In genomic region chr4:57147335-57148060, GRCh38 we compare ENCODE assay signal across 20 cellular contexts. TPM values are rescaled to one million over a fixed set of nuclear protein-coding genes. Genes with fewer than 3 reads are reported as not detected.
DNase-seq lines count a peak whose midpoint lies in the region; FAIRE-seq and TF ChIP-seq lines count a peak whose summit lies in the region.
"Had no signal": no experiment of that assay in that cellular context is flagged by ENCODE, and none has a peak within 500 bp of the region (broad histone marks: within the 10 kb centered on the region; RNA-seq: fewer than 3 reads in every experiment).

No MANE protein-coding gene starts in this region.

- no peaks in the 10 kb centered on the region for H3K9me1 ChIP-seq in keratinocyte (ENCODE audit: control insufficient read depth, extremely low read depth, insufficient read depth, low read length)

- H2AFZ ChIP-seq in keratinocyte (ENCODE audit: control insufficient read depth, low read length), result no peak overlapping the region

- H3K4me1 ChIP-seq in keratinocyte (ENCODE audit: control insufficient read depth, extremely low read depth, insufficient read depth, low read length), result peaks cover 16% of the 10 kb centered on the region
- H3K4me1 ChIP-seq in Caco-2, result peaks cover 11% of the 10 kb centered on the region; the same call in 1 of the 2 replicates
- H3K4me1 ChIP-seq: spleen had no signal

- CTCF ChIA-PET in Caco-2 (lab: Charles Lee), result no interaction called here

- intact Hi-C loops in Caco-2 (cut with micrococcal nuclease; ENCODE audit: unreplicated experiment), result no loop called here

- POLR2A ChIA-PET in Caco-2 (lab: Charles Lee), result no interaction called here

- no peaks in the 10 kb centered on the region for H3K36me3 ChIP-seq in brain microvascular endothelial cell (replicated peaks)
- no peaks in the 10 kb centered on the region for H3K36me3 ChIP-seq in keratinocyte (ENCODE audit: control insufficient read depth in 2 of 2, extremely low read depth in 1 of 2, insufficient read depth in 2 of 2, low read length in 2 of 2)
- H3K36me3 ChIP-seq in Caco-2 (ENCODE audit: control insufficient read depth, insufficient read depth, low read length), result no peaks in the 10 kb centered on the region
- H3K36me3 ChIP-seq: neutrophil, spleen had no signal

- H3K9me3 ChIP-seq in keratinocyte (ENCODE audit: control insufficient read depth, low read depth, low read length) (no peaks in the 10 kb centered on the region), Caco-2 (no peaks in the 10 kb centered on the region)
- H3K9me3 ChIP-seq: neutrophil, spleen had no signal

- no peaks in the 10 kb centered on the region for H3K36me3 Mint-ChIP-seq in Caco-2 (ENCODE audit: insufficient read depth, unreplicated experiment)
- H3K36me3 Mint-ChIP-seq: activated naive CD8-positive, alpha-beta T cell had no signal

- H3K79me2 ChIP-seq in keratinocyte (ENCODE audit: control insufficient read depth, insufficient read depth, low read length), result no peaks in the 10 kb centered on the region

- H3K27ac Mint-ChIP-seq in Caco-2 (ENCODE audit: unreplicated experiment), result no peak overlapping the region
- H3K27ac Mint-ChIP-seq: activated naive CD8-positive, alpha-beta T cell; stimulated activated naive CD8-positive, alpha-beta T cell treated with anti-CD3 and anti-CD28 coated beads, Interleukin-15, amount 100 ng/mL, for 72 hours had no signal

- in situ Hi-C loops in brain microvascular endothelial cell (cut with HindIII; ENCODE audit: low pct_ligation_motif_present, low sequenced_read_pairs), result no loop called here

- H3K4me3 Mint-ChIP-seq in Caco-2 (ENCODE audit: unreplicated experiment), result no peak overlapping the region
- H3K4me3 Mint-ChIP-seq: activated naive CD8-positive, alpha-beta T cell; stimulated activated naive CD8-positive, alpha-beta T cell treated with anti-CD3 and anti-CD28 coated beads, Interleukin-15, amount 100 ng/mL, for 72 hours had no signal

- TF ChIP-seq CTCF in brain microvascular endothelial cell (IDR thresholded peaks at IDR 0.05; ENCODE audit: low read depth, low read length, missing control alignments), result no peak
- no peak for TF ChIP-seq CTCF in keratinocyte (optimal IDR thresholded peaks at IDR 0.05 in 1 of 3, IDR thresholded peaks at IDR 0.05 in 1 of 3, conservative IDR thresholded peaks at IDR 0.05 in 1 of 3; ENCODE audit: extremely low read depth in 1 of 3, insufficient read depth in 2 of 3, low read length in 3 of 3)
- TF ChIP-seq CTCF in Caco-2 (IDR thresholded peaks at IDR 0.05; ENCODE audit: insufficient read depth in 1 of 2, low read depth in 1 of 2, low read length in 1 of 2, severe bottlenecking in 1 of 2, unreplicated experiment in 1 of 2), result no peak

- peak; percentile 5 for FAIRE-seq in keratinocyte (lab: Jason Lieb, UNC)
- FAIRE-seq: colon had no signal

- H3K27ac ChIP-seq in brain microvascular endothelial cell (peak overlapping the region; percentile 83), keratinocyte (ENCODE audit: control insufficient read depth, insufficient read depth, low read length) (no peak overlapping the region)
- H3K27ac ChIP-seq: HL-60, neutrophil, spleen had no signal

- H3K27me3 ChIP-seq in brain microvascular endothelial cell (replicated peaks) (no peaks in the 10 kb centered on the region), keratinocyte (ENCODE audit: control insufficient read depth, extremely low read depth, insufficient read depth, low read length) (no peaks in the 10 kb centered on the region), Caco-2 (replicated peaks; ENCODE audit: control insufficient read depth, insufficient read depth, low read length) (no peaks in the 10 kb centered on the region)
- H3K27me3 ChIP-seq: neutrophil, spleen had no signal

- no peaks in the 10 kb centered on the region for H3K9me3 Mint-ChIP-seq in Caco-2 (ENCODE audit: unreplicated experiment)
- H3K9me3 Mint-ChIP-seq: stimulated activated naive CD8-positive, alpha-beta T cell treated with anti-CD3 and anti-CD28 coated beads, Interleukin-15, amount 100 ng/mL, for 72 hours had no signal

- no TSS peak for BruUV-seq in Caco-2 (replicated peaks; lab: Mats Ljungman, UMichigan)

- no peaks in the 10 kb centered on the region for H4K20me1 ChIP-seq in keratinocyte (ENCODE audit: control insufficient read depth, extremely low read depth, insufficient read depth, low read length)

- no peak overlapping the region for H3K9ac ChIP-seq in keratinocyte (ENCODE audit: control insufficient read depth, extremely low read depth, insufficient read depth, low read length)

- peak; percentile 79 for DNase-seq in A172 (ENCODE audit: low spot score)
- peak; percentile 37 for DNase-seq in GM04503 (ENCODE audit: low read depth)
- DNase-seq in brain microvascular endothelial cell, result peak; percentile 77
- no peak for DNase-seq in keratinocyte (ENCODE audit: low read depth, low spot score)
- no peak for DNase-seq in HuH-7 (ENCODE audit: low spot score)
- no peak for DNase-seq in hypothalamus (lab: John Stamatoyannopoulos, UW)
- DNase-seq in Caco-2, result no peak
- DNase-seq in NCI-H82 (lab: John Stamatoyannopoulos, UW), result no peak
- DNase-seq: activated CD4-positive, alpha-beta T cell treated with anti-CD3 and anti-CD28 coated beads for 4 hours; activated T-cell treated with anti-CD3 and anti-CD28 coated beads for 4 hours; AML-193; mesendoderm; NCI-H187; NCI-H748 treated with DMSO at 0.1 percent for 48 hours; spleen; stimulated activated naive CD8-positive, alpha-beta T cell treated with anti-CD3 and anti-CD28 coated beads, Interleukin-15, amount 100 ng/mL, for 72 hours had no signal

- H3K4me2 ChIP-seq in keratinocyte (ENCODE audit: control insufficient read depth, extremely low read depth, insufficient read depth, low read depth, low read length), result no peak overlapping the region

- H3K4me3 ChIP-seq in brain microvascular endothelial cell (ENCODE audit: low read depth, low read length), result no peak overlapping the region
- no peak overlapping the region for H3K4me3 ChIP-seq in keratinocyte (ENCODE audit: control insufficient read depth in 2 of 3, extremely low read depth in 1 of 3, insufficient read depth in 2 of 3, low read depth in 1 of 3, low read length in 3 of 3)
- H3K4me3 ChIP-seq in Caco-2 (ENCODE audit: low read depth, low read length), result no peak overlapping the region
- H3K4me3 ChIP-seq: spleen had no signal

- H3K27me3 Mint-ChIP-seq in Caco-2 (ENCODE audit: insufficient read depth, unreplicated experiment), result no peaks in the 10 kb centered on the region

- dilution Hi-C loops in keratinocyte (cut with MboI; ENCODE audit: extremely low pct_ligation_motif_present, low sequenced_read_pairs), result no loop called here

- H3K4me1 Mint-ChIP-seq in Caco-2 (ENCODE audit: low read depth, unreplicated experiment), result peaks cover 12% of the 10 kb centered on the region
- H3K4me1 Mint-ChIP-seq: stimulated activated naive CD8-positive, alpha-beta T cell treated with anti-CD3 and anti-CD28 coated beads, Interleukin-15, amount 100 ng/mL, for 72 hours had no signal

RNA-seq across cellular contexts. Expression of gene IGFBP7, which starts 37.3 kb away (rescaled TPM):
- 287 and 293 TPM in 2 replicates for total RNA-seq in A172 (2014; rRNA removed; shearing (Covaris generic))
- polyA plus RNA-seq in keratinocyte, result 333 to 459 TPM (median 413 TPM) in 3 replicates
- polyA plus RNA-seq in keratinocyte (2011; ENCODE audit: low read depth), result 88.3 TPM
- 261 and 339 TPM in 2 replicates for polyA plus RNA-seq in keratinocyte (2011; cell fraction: cytosol; rRNA removed)
- 517 and 626 TPM in 2 replicates for polyA plus RNA-seq in keratinocyte (2011; cell fraction: nucleus; rRNA removed)
- polyA plus RNA-seq in keratinocyte (2012; ENCODE audit: low replicate concordance), result 111 and 285 TPM in 2 replicates
- polyA minus RNA-seq in keratinocyte, result 50.8 to 61.4 TPM (median 51.7 TPM) in 3 replicates
- 394 TPM for polyA minus RNA-seq in keratinocyte (2011; cell fraction: cytosol; rRNA and poly(A)+ RNA removed)
- polyA minus RNA-seq in keratinocyte (2011; cell fraction: nucleus; rRNA and poly(A)+ RNA removed), result 190 and 209 TPM in 2 replicates
- 37.1 and 40.4 TPM in 2 replicates for total RNA-seq in Caco-2 (2022)

Comparison
In these comparisons a context has a peak if more than half of its experiments do, and no peak if none do; other contexts are left out.
1. DNase-seq: peak in A172 (single experiment), GM04503 (single experiment) and brain microvascular endothelial cell (single experiment); none in keratinocyte (single experiment), HuH-7 (single experiment), hypothalamus (0 of 51), Caco-2 (0 of 2) and NCI-H82 (single experiment).